28 cellular contexts compared by ENCODE assay signal in the genomic region with DNA sequence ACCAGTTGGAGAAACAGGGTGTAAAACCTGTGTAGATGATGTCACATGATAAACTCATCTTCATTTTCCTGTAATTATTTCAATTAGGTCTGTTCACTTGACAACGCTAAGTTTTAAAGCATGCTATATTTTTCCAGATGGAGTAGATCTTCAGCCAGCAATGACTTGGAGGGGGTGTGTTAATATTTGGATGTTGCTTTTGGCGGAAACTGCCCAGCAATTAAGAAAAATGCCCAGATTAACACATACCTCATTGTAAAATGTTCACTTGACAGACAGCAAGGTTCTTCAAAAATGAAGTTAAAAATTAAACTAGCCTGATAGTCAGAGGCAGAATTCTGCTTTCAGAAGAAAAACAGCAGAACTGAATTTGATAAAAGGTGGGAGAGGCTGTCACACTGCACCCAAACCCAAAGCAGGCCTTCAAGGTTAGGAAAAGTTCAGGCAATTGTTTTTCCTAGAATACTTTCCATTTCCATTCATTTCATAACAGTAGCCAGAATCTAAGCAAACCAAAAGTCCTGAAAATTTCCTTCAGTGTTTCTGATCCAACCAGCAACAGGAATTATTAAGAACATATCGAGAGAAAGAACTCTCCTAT. TPM values are rescaled to one million over a fixed set of nuclear protein-coding genes. Genes with fewer than 3 reads are reported as not detected.
"Had no signal": no experiment of that assay in that cellular context is flagged by ENCODE, and none has a peak within 500 bp of the region (broad histone marks: within the 10 kb centered on the region; RNA-seq: fewer than 3 reads in every experiment).

No MANE protein-coding gene starts in this region.

- FAIRE-seq: astrocyte had no signal

- H3K9ac ChIP-seq: KMS-11 had no signal

- ATAC-seq: activated CD4-positive, CD25-positive, alpha-beta regulatory T cell treated with anti-CD3 and anti-CD28 coated beads, Interleukin-2, amount 50 U/mL, for 24 hours; activated CD8-positive, alpha-beta T cell treated with anti-CD3 and anti-CD28 coated beads, Interleukin-2, amount 10 ng/mL, durations not matched to agents 7 days and 5 days; Panc1 had no signal

- DNase-seq: activated CD4-positive, alpha-beta T cell treated with anti-CD3 and anti-CD28 coated beads for 4 hours; activated CD4-positive, alpha-beta T cell treated with anti-CD3 and anti-CD28 coated beads, Interleukin-2, amount 50 U/mL, for 4 hours; activated CD8-positive, alpha-beta memory T cell treated with anti-CD3 and anti-CD28 coated beads, Interleukin-2, amount 50 U/mL, for 48 hours; activated CD8-positive, alpha-beta T cell treated with anti-CD3 and anti-CD28 coated beads, Interleukin-2, amount 10 ng/mL, durations not matched to agents 7 days and 5 days; activated effector memory CD4-positive, alpha-beta T cell treated with Interleukin-2 at 50 U/mL for 16 hours; activated naive CD4-positive, alpha-beta T cell; activated T-cell treated with anti-CD3 and anti-CD28 coated beads, Interleukin-2, amount 50 U/mL, for 1 hour; NCI-H1092 treated with DMSO at 0.1 percent for 48 hours; NCI-H1417 treated with DMSO at 0.1 percent for 48 hours; NCI-H1694; NCI-H2029; NCI-H2107; NCI-H2171 treated with DMSO at 0.1 percent for 48 hours; NCI-H226; NCI-H526; NCI-H774; NK-92 treated with Interleukin-12 subunit alpha and Interleukin-12 subunit beta, amount 100 ng/mL, for 24 hours; OCI-M1; RPMI8226; SHP77 had no signal

- H3K27ac ChIP-seq: KMS-11 had no signal

- H3K4me2 ChIP-seq: KMS-11 had no signal

RNA-seq across cellular contexts. Expression of gene VSIG10L2, which starts 33.0 kb away (rescaled TPM):
- total RNA-seq: activated CD8-positive, alpha-beta T cell treated with anti-CD3 and anti-CD28 coated beads, Interleukin-2, amount 10 ng/mL, durations not matched to agents 7 days and 5 days; activated T-helper 1 cell treated with anti-CD3 and anti-CD28 coated beads, Interleukin-12 subunit alpha, Interleukin-12 subunit beta, Interleukin-2, Interleukin-4 antibody, amounts not matched to agents 30 ng/mL and 10 ng/mL and 1 ng/mL, durations not matched to agents 14 hours and 24 hours and 36 hours; astrocyte; cardiac septum; MCF 10A; SK-MEL-5 had no signal
